9 cellular contexts compared by ENCODE assay signal in genomic region chr4:40193018-40193571, GRCh38. TPM values are rescaled to one million over a fixed set of nuclear protein-coding genes. Genes with fewer than 3 reads are reported as not detected.
A peak's percentile ranks its signal among the peaks of the same experiment; 100 is the strongest.
DNase-seq lines count a peak whose midpoint lies in the region; ATAC-seq and TF ChIP-seq lines count a peak whose summit lies in the region.
"Had no signal": no experiment of that assay in that cellular context is flagged by ENCODE, and none has a peak within 500 bp of the region (broad histone marks: within the 10 kb centered on the region; RNA-seq: fewer than 3 reads in every experiment).

No MANE protein-coding gene starts in this region.

- no peaks in the 10 kb centered on the region for H3K9me3 ChIP-seq in endodermal cell (ENCODE audit: control insufficient read depth, low read length)

- TF ChIP-seq CTCF in GM12875 (IDR thresholded peaks at IDR 0.05; ENCODE audit: borderline replicate concordance, insufficient read depth, low read depth, low read length): no peak
- no peak for TF ChIP-seq CTCF in LNCaP clone FGC (IDR thresholded peaks at IDR 0.05; ENCODE audit: control insufficient read depth, extremely low read depth, insufficient read depth)
- no peak for TF ChIP-seq CTCF in endodermal cell (conservative IDR thresholded peaks at IDR 0.05)

- H3K4me1 Mint-ChIP-seq in endodermal cell: peaks cover 59% of the 10 kb centered on the region

- no peaks in the 10 kb centered on the region for H3K9me3 Mint-ChIP-seq in endodermal cell

- no peak overlapping the region for H3K9ac ChIP-seq in endodermal cell (ENCODE audit: extremely low read depth, low read length, poor library complexity, severe bottlenecking)

- H3K27me3 Mint-ChIP-seq in endodermal cell (ENCODE audit: insufficient read depth): no peaks in the 10 kb centered on the region

- H3K4me3 Mint-ChIP-seq in endodermal cell: no peak overlapping the region

- H3K36me3 ChIP-seq in endodermal cell (ENCODE audit: control insufficient read depth, insufficient read depth, low read length): no peaks in the 10 kb centered on the region

- H3K4me1 ChIP-seq in endodermal cell (ENCODE audit: control insufficient read depth, insufficient read depth, low read length): peaks cover 11% of the 10 kb centered on the region

- H3K27ac Mint-ChIP-seq in endodermal cell: peak overlapping the region; percentile 45

- WGBS in endodermal cell (ENCODE audit: insufficient coverage in 1 of 2, insufficient read length in 1 of 2), 2 experiments: 64 to 83% methylated on average over 1 to 6 of the region's 11 CpGs

- H3K27ac ChIP-seq in endodermal cell (ENCODE audit: low read depth, low read length): no peak overlapping the region

- no peaks in the 10 kb centered on the region for H3K36me3 Mint-ChIP-seq in endodermal cell (ENCODE audit: low read depth)

- H3K27me3 ChIP-seq in endodermal cell (ENCODE audit: control insufficient read depth, insufficient read depth, low read length, poor library complexity, severe bottlenecking): no peaks in the 10 kb centered on the region

- peak; percentile 22 for ATAC-seq in GM21526 (IDR thresholded peaks at IDR 0.05; ENCODE audit: low FRiP score, unreplicated experiment)
- ATAC-seq in HG02973 (IDR thresholded peaks at IDR 0.05; ENCODE audit: unreplicated experiment): no peak

- DNase-seq in LNCaP clone FGC (ENCODE audit: low read depth) (peak; percentile 27), endodermal cell (no peak), NCI-H2029 (lab: John Stamatoyannopoulos, UW) (no peak), DMS79 (lab: John Stamatoyannopoulos, UW) (no peak)
- DNase-seq in stimulated activated CD4-positive, alpha-beta T cell treated with anti-CD3 and anti-CD28 coated beads, Interleukin-4, amount 100 ng/mL, for 4 hours: no peak

- H3K4me3 ChIP-seq in GM12875 (ENCODE audit: low read depth, low read length) (peak overlapping the region; percentile 99), LNCaP clone FGC (ENCODE audit: low read depth, low read length) (no peak overlapping the region), endodermal cell (ENCODE audit: low read length) (no peak overlapping the region)

RNA-seq across cellular contexts. Expression of gene RHOH, which starts 3.7 kb away (rescaled TPM):
- total RNA-seq in endodermal cell: 1 to 10 TPM; 2.9 to 9.4 TPM
- polyA plus RNA-seq in endodermal cell (2013, experiment 1 of 2): 0.36 TPM
- 0.54 TPM for polyA plus RNA-seq in endodermal cell (2013, experiment 2 of 2)
- total RNA-seq: fibroblast of villous mesenchyme had no signal
